1 cellular context compared by ENCODE assay signal in the genomic region with DNA sequence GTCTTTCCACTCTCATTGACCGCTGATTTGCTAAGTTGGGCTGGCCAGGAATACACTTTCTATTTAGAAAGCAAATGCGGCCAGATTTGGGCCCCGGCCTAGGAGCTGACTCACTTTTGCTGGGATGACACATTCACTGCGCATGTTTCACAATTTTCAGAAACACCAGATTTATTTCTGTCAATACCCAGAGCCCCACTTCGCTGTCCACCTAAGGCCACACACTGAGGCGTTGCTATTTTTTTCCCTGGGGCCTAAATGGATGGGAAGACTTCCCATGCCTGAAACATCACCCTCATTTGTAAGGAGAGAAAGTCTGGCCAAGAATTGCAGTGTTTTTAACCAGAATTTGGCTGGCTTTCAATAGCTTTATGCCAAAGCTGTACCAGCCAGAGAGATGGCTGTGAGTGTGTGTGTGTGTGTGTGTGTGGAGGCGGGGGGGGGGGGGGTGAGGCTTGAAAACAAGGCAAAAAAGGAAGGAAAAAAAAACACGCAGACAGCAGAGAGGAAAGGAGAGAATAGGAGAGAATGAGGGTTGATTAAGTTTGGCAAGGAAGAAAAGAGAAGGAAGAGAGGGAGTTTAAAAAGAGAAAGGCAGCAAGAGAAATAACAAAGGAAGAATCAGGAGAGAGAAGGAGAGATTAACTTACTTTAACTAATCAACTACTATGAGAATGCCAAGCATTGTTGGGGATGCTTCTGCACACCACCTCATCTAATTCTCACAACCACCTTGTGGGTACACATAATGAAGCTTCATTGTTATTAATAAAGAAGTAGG.
TF ChIP-seq lines count a peak whose summit lies in the region.

No MANE protein-coding gene starts in this region.

TF ChIP-seq in GM12878, 131 proteins besides CTCF, POLR2A, EP300 and RAD21:
- TF ChIP-seq, protein P1, sequence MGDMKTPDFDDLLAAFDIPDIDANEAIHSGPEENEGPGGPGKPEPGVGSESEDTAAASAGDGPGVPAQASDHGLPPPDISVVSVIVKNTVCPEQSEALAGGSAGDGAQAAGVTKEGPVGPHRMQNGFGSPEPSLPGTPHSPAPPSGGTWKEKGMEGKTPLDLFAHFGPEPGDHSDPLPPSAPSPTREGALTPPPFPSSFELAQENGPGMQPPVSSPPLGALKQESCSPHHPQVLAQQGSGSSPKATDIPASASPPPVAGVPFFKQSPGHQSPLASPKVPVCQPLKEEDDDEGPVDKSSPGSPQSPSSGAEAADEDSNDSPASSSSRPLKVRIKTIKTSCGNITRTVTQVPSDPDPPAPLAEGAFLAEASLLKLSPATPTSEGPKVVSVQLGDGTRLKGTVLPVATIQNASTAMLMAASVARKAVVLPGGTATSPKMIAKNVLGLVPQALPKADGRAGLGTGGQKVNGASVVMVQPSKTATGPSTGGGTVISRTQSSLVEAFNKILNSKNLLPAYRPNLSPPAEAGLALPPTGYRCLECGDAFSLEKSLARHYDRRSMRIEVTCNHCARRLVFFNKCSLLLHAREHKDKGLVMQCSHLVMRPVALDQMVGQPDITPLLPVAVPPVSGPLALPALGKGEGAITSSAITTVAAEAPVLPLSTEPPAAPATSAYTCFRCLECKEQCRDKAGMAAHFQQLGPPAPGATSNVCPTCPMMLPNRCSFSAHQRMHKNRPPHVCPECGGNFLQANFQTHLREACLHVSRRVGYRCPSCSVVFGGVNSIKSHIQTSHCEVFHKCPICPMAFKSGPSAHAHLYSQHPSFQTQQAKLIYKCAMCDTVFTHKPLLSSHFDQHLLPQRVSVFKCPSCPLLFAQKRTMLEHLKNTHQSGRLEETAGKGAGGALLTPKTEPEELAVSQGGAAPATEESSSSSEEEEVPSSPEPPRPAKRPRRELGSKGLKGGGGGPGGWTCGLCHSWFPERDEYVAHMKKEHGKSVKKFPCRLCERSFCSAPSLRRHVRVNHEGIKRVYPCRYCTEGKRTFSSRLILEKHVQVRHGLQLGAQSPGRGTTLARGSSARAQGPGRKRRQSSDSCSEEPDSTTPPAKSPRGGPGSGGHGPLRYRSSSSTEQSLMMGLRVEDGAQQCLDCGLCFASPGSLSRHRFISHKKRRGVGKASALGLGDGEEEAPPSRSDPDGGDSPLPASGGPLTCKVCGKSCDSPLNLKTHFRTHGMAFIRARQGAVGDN (IDR thresholded peaks at IDR 0.05), result 0 out of 2 replicates have a peak, but pooled peaks have one; percentile 17
- TF ChIP-seq SREBF1 (IDR thresholded peaks at IDR 0.05; ENCODE audit: low read length), result no peak
